In the genomic region with DNA sequence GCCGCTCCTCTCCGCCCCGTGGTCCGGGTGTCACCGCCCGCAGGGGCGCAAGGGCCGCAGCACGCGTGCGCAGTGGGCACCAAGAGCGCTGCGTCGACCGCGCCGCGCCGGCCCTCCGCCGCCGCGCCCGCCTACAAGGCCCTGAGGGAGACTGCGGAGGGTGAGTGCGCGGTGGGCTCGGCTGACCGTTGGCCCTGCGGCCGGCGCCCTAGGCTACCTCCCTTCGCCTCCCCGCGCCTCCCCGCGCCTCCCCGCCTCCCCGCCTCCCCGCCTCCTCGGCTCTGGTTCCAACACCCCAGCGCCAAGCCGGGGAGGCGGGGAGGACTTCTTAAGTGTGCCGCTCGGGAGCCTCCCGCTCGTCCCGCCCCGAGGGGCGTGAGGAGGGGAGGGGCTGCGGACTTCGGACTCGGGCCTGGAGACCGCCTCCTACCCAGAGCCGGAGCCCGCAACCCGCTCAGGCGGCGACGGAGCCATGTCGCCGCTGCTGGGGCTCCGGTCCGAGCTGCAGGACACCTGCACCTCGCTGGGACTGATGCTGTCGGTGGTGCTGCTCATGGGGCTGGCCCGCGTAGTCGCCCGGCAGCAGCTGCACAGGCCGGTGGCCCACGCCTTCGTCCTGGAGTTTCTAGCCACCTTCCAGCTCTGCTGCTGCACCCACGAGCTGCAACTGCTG, we compare ENCODE assay signal across 8 cellular contexts. TPM values are rescaled to one million over a fixed set of nuclear protein-coding genes. Genes with fewer than 3 reads are reported as not detected.
DNase-seq lines count a peak whose midpoint lies in the region; TF ChIP-seq lines count a peak whose summit lies in the region.

A gene with protein sequence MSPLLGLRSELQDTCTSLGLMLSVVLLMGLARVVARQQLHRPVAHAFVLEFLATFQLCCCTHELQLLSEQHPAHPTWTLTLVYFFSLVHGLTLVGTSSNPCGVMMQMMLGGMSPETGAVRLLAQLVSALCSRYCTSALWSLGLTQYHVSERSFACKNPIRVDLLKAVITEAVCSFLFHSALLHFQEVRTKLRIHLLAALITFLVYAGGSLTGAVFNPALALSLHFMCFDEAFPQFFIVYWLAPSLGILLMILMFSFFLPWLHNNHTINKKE (plus strand): TSS at position 433 of the 673 bp plus-strand sequence. CDS start 40 bp downstream, at position 473.

- TF ChIP-seq POLR2A in testis (IDR thresholded peaks at IDR 0.05), result peak; percentile 36

- H3K27ac ChIP-seq in testis, result peak within 1 kb of the TSS; percentile 89 to 91

- TF ChIP-seq CTCF in testis (IDR thresholded peaks at IDR 0.05), result no peak

- peak within 1 kb of the TSS; percentile 73 to 91 for H3K4me3 ChIP-seq in testis

- 1% methylated on average over 36 of the region's 75 CpGs; no CpG with 5 or more reads in 1 of the 2 donors for WGBS in testis, 2 donors

- no peaks in the 10 kb centered on the region for H3K36me3 ChIP-seq in testis (ENCODE audit: low read depth, missing control alignments)

- intact Hi-C loops in testis (cut with DNase I; ENCODE audit: low total_unique reads), result no loop called here

- no peaks in the 10 kb centered on the region for H3K27me3 ChIP-seq in testis

- no peaks in the 10 kb centered on the region for H3K9me3 ChIP-seq in testis

- peaks cover 16% of the 10 kb centered on the region for H3K4me1 ChIP-seq in testis

- DNase-seq in ELF-1 (ENCODE audit: low read depth, low spot score), result peak; percentile 88
- peak; percentile 65 for DNase-seq in H4 (ENCODE audit: low spot score)
- DNase-seq in LHCN-M2 (ENCODE audit: low read depth), result peak; percentile 74
- DNase-seq in SHP77 (lab: John Stamatoyannopoulos, UW), result peak; percentile 86 to 92
- peak; percentile 57 for DNase-seq in activated naive CD4-positive, alpha-beta T cell treated with anti-CD3 and anti-CD28 coated beads, Interleukin-2, amount 50 U/mL, for 16 hours
- peak; percentile 85 for DNase-seq in glomerular visceral epithelial cell (ENCODE audit: extremely low spot score)
- peak in 54 of 56 donors; percentile 39 to 91 (median 77) for DNase-seq in nucleus accumbens (lab: John Stamatoyannopoulos, UW)
- DNase-seq in testis, result peak; percentile 93

RNA-seq across cellular contexts. Expression of the gene that starts here (rescaled TPM):
- total RNA-seq in H4 (2014; rRNA removed; shearing (Covaris generic)), result 0.39 and 1.4 TPM in 2 replicates
- 3.5 and 3.7 TPM in 2 replicates for total RNA-seq in LHCN-M2 (2014; rRNA removed)
- 1.6 TPM for polyA plus RNA-seq in LHCN-M2 (2012)
- 10 to 100 TPM; 16.0 to 21.1 TPM for total RNA-seq in testis
- 14.5 TPM for polyA plus RNA-seq in testis (ENCODE audit: insufficient read depth, low read depth, low replicate concordance)

Comparison
In these comparisons a context has a peak if more than half of its experiments do, and no peak if none do; other contexts are left out.
1. Peak in every context shown above with its lines: DNase-seq, H3K4me3 ChIP-seq and H3K27ac ChIP-seq.